Comparison of ENCODE assay signal across 17 cellular contexts in genomic region chr3:85758442-85758841, GRCh38.
"Had no signal": no experiment of that assay in that cellular context is flagged by ENCODE, and none has a peak within 500 bp of the region (broad histone marks: within the 10 kb centered on the region; RNA-seq: fewer than 3 reads in every experiment).

No MANE protein-coding gene starts in this region.

- H3K4me3 ChIP-seq: MG63 had no signal

- H3K9ac ChIP-seq: SK-N-SH had no signal

- H3K9me2 ChIP-seq: SK-N-SH had no signal

- H3K9me3 ChIP-seq: MG63, SK-N-SH had no signal

- ATAC-seq: Panc1 had no signal

- H3K36me3 ChIP-seq: MG63 had no signal

- H3K4me2 ChIP-seq: SK-N-SH had no signal

- DNase-seq: Karpas-422, KG1, MG63, NCI-H1092, NCI-H1105 treated with DMSO at 0.1 percent for 48 hours, NCI-H1417 treated with DMSO at 0.1 percent for 48 hours, NCI-H146, NCI-H1930, NCI-H2081, NCI-H2107, NCI-H2227 treated with DMSO at 0.1 percent for 48 hours, NCI-H524 treated with DMSO at 0.1 percent for 48 hours, NCI-H774, Right ventricle myocardium superior, SIG-M5, SK-N-SH had no signal

- H3K27me3 ChIP-seq: MG63 had no signal
